Comparison of ENCODE assay signal across 1 cellular context in genomic region chr20:63978319-63979220, GRCh38.
TF ChIP-seq lines count a peak whose summit lies in the region.

No MANE protein-coding gene starts in this region.

TF ChIP-seq in WTC11, 78 proteins besides CTCF, POLR2A, EP300 and RAD21 (continued from another document):
- no peak for TF ChIP-seq ZNF532 (CRISPR knock-in tag; IDR thresholded peaks at IDR 0.05; ENCODE audit: borderline replicate concordance)
- TF ChIP-seq MAX (CRISPR knock-in tag; IDR thresholded peaks at IDR 0.05) = peak; percentile 81
- no peak for TF ChIP-seq GRHL2 (CRISPR knock-in tag; IDR thresholded peaks at IDR 0.05; ENCODE audit: insufficient replicate concordance, severe bottlenecking)
- TF ChIP-seq USF2 (CRISPR knock-in tag; IDR thresholded peaks at IDR 0.05) = peak; percentile 36; the same call in 1 of the 2 replicates
- TF ChIP-seq USF1 (CRISPR knock-in tag; IDR thresholded peaks at IDR 0.05) = peak; percentile 45; the same call in 1 of the 2 replicates
- no peak for TF ChIP-seq MLX (CRISPR knock-in tag; IDR thresholded peaks at IDR 0.05)
- no peak for TF ChIP-seq ZNF219 (CRISPR knock-in tag; IDR thresholded peaks at IDR 0.05; ENCODE audit: borderline replicate concordance)
- TF ChIP-seq RORB (CRISPR knock-in tag; IDR thresholded peaks at IDR 0.05) = no peak
- TF ChIP-seq ZNF396 (CRISPR knock-in tag; IDR thresholded peaks at IDR 0.05; ENCODE audit: borderline replicate concordance) = no peak
- no peak for TF ChIP-seq FOXP4 (CRISPR knock-in tag; IDR thresholded peaks at IDR 0.05)
- TF ChIP-seq MXD4 (CRISPR knock-in tag; IDR thresholded peaks at IDR 0.05; ENCODE audit: borderline replicate concordance) = no peak
- TF ChIP-seq ATF3 (CRISPR knock-in tag; conservative IDR thresholded peaks at IDR 0.05) = no peak
- TF ChIP-seq ETV6 (CRISPR knock-in tag; IDR thresholded peaks at IDR 0.05) = peak; percentile 68; the same call in 1 of the 2 replicates
- no peak for TF ChIP-seq TEAD4 (CRISPR knock-in tag; IDR thresholded peaks at IDR 0.05)
